ENCODE assay signal across 8 cellular contexts in genomic region chr5:126600631-126601511, GRCh38. TPM values are rescaled to one million over a fixed set of nuclear protein-coding genes. Genes with fewer than 3 reads are reported as not detected.
DNase-seq lines count a peak whose midpoint lies in the region; ATAC-seq, FAIRE-seq and TF ChIP-seq lines count a peak whose summit lies in the region.

Gene PHAX, plus strand, starts transcription at chr5:126600947. Its CDS starts 16 bp downstream, at chr5:126600963.

- H3K9me3 ChIP-seq in CD8-positive, alpha-beta T cell (ENCODE audit: low read length), result no peaks in the 10 kb centered on the region
- no peaks in the 10 kb centered on the region for H3K9me3 ChIP-seq in endothelial cell of umbilical vein (replicated peaks; ENCODE audit: control insufficient read depth, insufficient read depth, low read length)
- H3K9me3 ChIP-seq in mononuclear cell (ENCODE audit: low read depth, low read length), result no peaks in the 10 kb centered on the region

- peak within 1 kb of the TSS; percentile 98 for H3K4me3 Mint-ChIP-seq in CD8-positive, alpha-beta T cell

- H2AFZ ChIP-seq in endothelial cell of umbilical vein (ENCODE audit: low read depth, low read length), result peak within 1 kb of the TSS; percentile 93

- H3K4me2 ChIP-seq in endothelial cell of umbilical vein (ENCODE audit: insufficient read depth, low read length), result peak within 1 kb of the TSS; percentile 72

- peak within 1 kb of the TSS; percentile 98 for H3K4me3 ChIP-seq in CD8-positive, alpha-beta T cell (ENCODE audit: low read depth, low read length)
- H3K4me3 ChIP-seq in endothelial cell of umbilical vein (replicated peaks in 1 of 3; ENCODE audit: insufficient read depth in 1 of 3, low read depth in 1 of 3, low read length in 3 of 3) (peak within 1 kb of the TSS; percentile 68 to 85 (median 83)), mononuclear cell (ENCODE audit: low read length) (peak within 1 kb of the TSS; percentile 96)

- H4K20me1 ChIP-seq in endothelial cell of umbilical vein (replicated peaks; ENCODE audit: control insufficient read depth, extremely low read depth, insufficient read depth, low read length), result no peaks in the 10 kb centered on the region

- H3K4me1 Mint-ChIP-seq in CD8-positive, alpha-beta T cell (ENCODE audit: low read depth), result peaks cover 33% of the 10 kb centered on the region

- TF ChIP-seq POLR2A in endothelial cell of umbilical vein (IDR thresholded peaks at IDR 0.05; ENCODE audit: low read depth, low read length), result peak; percentile 88

- dilution Hi-C loops in endothelial cell of umbilical vein (cut with MboI; ENCODE audit: extremely low pct_ligation_motif_present, low sequenced_read_pairs), result no loop called here

- TF ChIP-seq CTCF in CD8-positive, alpha-beta T cell (IDR thresholded peaks at IDR 0.05), result peak; percentile 66
- peak; percentile 82 to 85 for TF ChIP-seq CTCF in endothelial cell of umbilical vein (IDR thresholded peaks at IDR 0.05; ENCODE audit: extremely low read depth in 1 of 2, insufficient read depth in 1 of 2, low read depth in 1 of 2, low read length in 2 of 2)

- H3K27me3 ChIP-seq in CD8-positive, alpha-beta T cell (ENCODE audit: insufficient read depth, low read length), result no peaks in the 10 kb centered on the region
- no peaks in the 10 kb centered on the region for H3K27me3 ChIP-seq in endothelial cell of umbilical vein (ENCODE audit: control insufficient read depth in 2 of 2, insufficient read depth in 2 of 2, low read length in 2 of 2)
- H3K27me3 ChIP-seq in mononuclear cell (ENCODE audit: insufficient read depth, low read length), result no peaks in the 10 kb centered on the region

- peak; percentile 53 for FAIRE-seq in endothelial cell of umbilical vein (lab: Jason Lieb, UNC)

- H3K36me3 Mint-ChIP-seq in CD8-positive, alpha-beta T cell, result peaks cover 30% of the 10 kb centered on the region

- peaks cover 43% of the 10 kb centered on the region for H3K79me2 ChIP-seq in endothelial cell of umbilical vein (ENCODE audit: control insufficient read depth, insufficient read depth, low read length)

- peak within 1 kb of the TSS; percentile 96 for H3K27ac Mint-ChIP-seq in CD8-positive, alpha-beta T cell

- H3K9ac ChIP-seq in endothelial cell of umbilical vein (replicated peaks; ENCODE audit: extremely low read depth, insufficient read depth, low read length), result peak within 1 kb of the TSS; percentile 76

- no peaks in the 10 kb centered on the region for H3K9me1 ChIP-seq in endothelial cell of umbilical vein (replicated peaks; ENCODE audit: control insufficient read depth, extremely low read depth, insufficient read depth, low read length)

- no TSS peak for BruUV-seq in endothelial cell of umbilical vein (replicated peaks; lab: Mats Ljungman, UMichigan)

- H3K4me1 ChIP-seq in CD8-positive, alpha-beta T cell (ENCODE audit: insufficient read depth, low read length), result peaks cover 29% of the 10 kb centered on the region
- H3K4me1 ChIP-seq in endothelial cell of umbilical vein (ENCODE audit: control insufficient read depth, extremely low read depth, insufficient read depth, low read length) (peaks cover 19% of the 10 kb centered on the region), mononuclear cell (ENCODE audit: insufficient read depth, low read length) (peaks cover 25% of the 10 kb centered on the region)

- intact Hi-C loops in CD8-positive, alpha-beta T cell (cut with DNase I, micrococcal nuclease), result loop anchor here (1.0 to 10.0 kb wide), 12 partner anchors 176 to 1484 kb away; partner anchors contain the start of genes PRRC1 (in 2 of the 2), GRAMD2B (in 1 of the 2), LMNB1 (in 1 of the 2) and MARCHF3 (in 1 of the 2)
- intact Hi-C loops in endothelial cell of umbilical vein (cut with micrococcal nuclease), result loop anchor here (1.0 kb wide), 4 partner anchors 57 to 262 kb away; partner anchors contain the start of gene LMNB1

- CTCF ChIA-PET in CD8-positive, alpha-beta T cell (lab: Charles Lee), result interaction anchor here (0.6 to 2.2 kb wide), 18 partner anchors 9 to 267 kb away, joined by 3 to 14 read pairs (median 4); no protein-coding TSS in a partner anchor
- CTCF ChIA-PET in endothelial cell of umbilical vein (lab: Charles Lee), result interaction anchor here (0.7 to 2.0 kb wide), 19 partner anchors 8 to 892 kb away, joined by 3 to 13 read pairs (median 5); partner anchors contain the start of gene LMNB1

- H3K27ac ChIP-seq in CD8-positive, alpha-beta T cell (ENCODE audit: low read depth, low read length), result peak within 1 kb of the TSS; percentile 85
- H3K27ac ChIP-seq in endothelial cell of umbilical vein (ENCODE audit: insufficient read depth, low read depth, low read length), result peak within 1 kb of the TSS; percentile 61

- no peaks in the 10 kb centered on the region for H3K27me3 Mint-ChIP-seq in CD8-positive, alpha-beta T cell (ENCODE audit: low read depth)

- H3K36me3 ChIP-seq in CD8-positive, alpha-beta T cell (ENCODE audit: insufficient read depth, low read length), result peaks cover 12% of the 10 kb centered on the region
- H3K36me3 ChIP-seq in endothelial cell of umbilical vein (ENCODE audit: control insufficient read depth in 2 of 2, extremely low read depth in 1 of 2, insufficient read depth in 2 of 2, low read length in 2 of 2), result peaks cover under 1 to 3% of the 10 kb centered on the region in 2 experiments

- POLR2A ChIA-PET in CD8-positive, alpha-beta T cell (lab: Charles Lee), result interaction anchor here (0.6 to 1.6 kb wide), 4 partner anchors 9 to 623 kb away, joined by 3 to 12 read pairs (median 5); partner anchors contain the start of gene LMNB1
- POLR2A ChIA-PET in endothelial cell of umbilical vein (lab: Charles Lee), result interaction anchor here (0.5 kb wide), 1 partner anchor 25 kb away, joined by 9 read pairs; no protein-coding TSS in a partner anchor

- peak; percentile 47 to 85 (median 68) for DNase-seq in CD8-positive, alpha-beta T cell
- peak; percentile 72 for DNase-seq in NOMO-1 treated with DMSO at 0.1 percent for 48 hours (lab: John Stamatoyannopoulos, UW; ENCODE audit: unreplicated experiment)
- peak; percentile 24 for DNase-seq in activated CD8-positive, alpha-beta memory T cell treated with anti-CD3 and anti-CD28 coated beads, Interleukin-2, amount 50 U/mL, for 24 hours (ENCODE audit: extremely low read depth)
- peak; percentile 77 for DNase-seq in endothelial cell of umbilical vein (ENCODE audit: low read depth, low spot score)
- DNase-seq in stimulated activated CD8-positive, alpha-beta memory T cell treated with anti-CD3 and anti-CD28 coated beads, Interleukin-4, amount 100 ng/mL, for 24 hours (ENCODE audit: low read depth), result peak; percentile 64

- no peaks in the 10 kb centered on the region for H3K9me3 Mint-ChIP-seq in CD8-positive, alpha-beta T cell

- ATAC-seq in CD8-positive, alpha-beta T cell, result peak; percentile 94
- ATAC-seq in GM19351 (IDR thresholded peaks at IDR 0.05; ENCODE audit: unreplicated experiment) (peak; percentile 91), HG03520 (IDR thresholded peaks at IDR 0.05; ENCODE audit: unreplicated experiment) (peak; percentile 91)

TF ChIP-seq in endothelial cell of umbilical vein, 7 proteins besides CTCF, POLR2A, EP300 and RAD21:
- TF ChIP-seq EZH2 (IDR thresholded peaks at IDR 0.05; ENCODE audit: borderline replicate concordance, low read depth, low read length, severe bottlenecking) (no peak), JUN (IDR thresholded peaks at IDR 0.05; ENCODE audit: borderline replicate concordance, insufficient read depth, insufficient read length, low read depth) (no peak), FOS (IDR thresholded peaks at IDR 0.05; ENCODE audit: borderline replicate concordance, insufficient read depth, low read length) (peak; percentile 20), GATA2 (IDR thresholded peaks at IDR 0.05; ENCODE audit: insufficient read depth, insufficient read length, low read depth, low read length) (no peak), MAX (IDR thresholded peaks at IDR 0.05; ENCODE audit: insufficient read depth, insufficient read length) (no peak), MYC (IDR thresholded peaks at IDR 0.05; ENCODE audit: low read depth, low read length) (no peak), POLR2AphosphoS5 (IDR thresholded peaks at IDR 0.05; ENCODE audit: insufficient read depth, low read depth, low read length) (peak; percentile 79)

RNA-seq across cellular contexts. Expression of gene PHAX, which starts in this region (rescaled TPM):
- 10 to 100 TPM; 29.4 to 32.8 TPM for total RNA-seq in CD8-positive, alpha-beta T cell
- total RNA-seq in endothelial cell of umbilical vein (48.2 and 51.2 TPM in 2 replicates), mononuclear cell (33.1 TPM)
- 22.6 and 33.0 TPM in 2 replicates for polyA plus RNA-seq in endothelial cell of umbilical vein
- 48.6 and 51.4 TPM in 2 replicates for polyA plus RNA-seq in endothelial cell of umbilical vein (2011; cell fraction: cytosol; rRNA removed)
- 18.0 and 27.0 TPM in 2 replicates for polyA plus RNA-seq in endothelial cell of umbilical vein (2011; cell fraction: nucleus; rRNA removed)
- polyA plus RNA-seq in endothelial cell of umbilical vein (2012), result 42.9 and 75.7 TPM in 2 replicates
- polyA minus RNA-seq in endothelial cell of umbilical vein, result 32.4 and 51.4 TPM in 2 replicates
- polyA minus RNA-seq in endothelial cell of umbilical vein (2011; cell fraction: cytosol; rRNA and poly(A)+ RNA removed), result 18.8 TPM
- 22.7 and 23.3 TPM in 2 replicates for polyA minus RNA-seq in endothelial cell of umbilical vein (2011; cell fraction: nucleus; rRNA and poly(A)+ RNA removed)

Comparison
In these comparisons a context has a peak if more than half of its experiments do, and no peak if none do; other contexts are left out.
1. Peak in every context shown above with its lines: DNase-seq, ATAC-seq, H3K4me3 ChIP-seq and H3K27ac ChIP-seq.
2. DNase-seq: peak in every context shown above with its lines; median percentile 77 in endothelial cell of umbilical vein; 72 in NOMO-1 treated with DMSO at 0.1 percent for 48 hours; 68 in CD8-positive, alpha-beta T cell; 64 in stimulated activated CD8-positive, alpha-beta memory T cell treated with anti-CD3 and anti-CD28 coated beads, Interleukin-4, amount 100 ng/mL, for 24 hours; 24 in activated CD8-positive, alpha-beta memory T cell treated with anti-CD3 and anti-CD28 coated beads, Interleukin-2, amount 50 U/mL, for 24 hours.